ENCODE assay signal across 35 cellular contexts in genomic region chr10:56831681-56832080, GRCh38.
"Had no signal": no experiment of that assay in that cellular context is flagged by ENCODE, and none has a peak within 500 bp of the region (broad histone marks: within the 10 kb centered on the region; RNA-seq: fewer than 3 reads in every experiment).

No MANE protein-coding gene starts in this region.

- H3K9me3 ChIP-seq: MG63 had no signal

- DNase-seq: Kasumi-1, MG63, MM.1S, MV-4-11, NCI-H1048, NCI-H1092, NCI-H1092 treated with DMSO at 0.1 percent for 48 hours, NCI-H1105, NCI-H1105 treated with DMSO at 0.1 percent for 48 hours, NCI-H1417, NCI-H1417 treated with DMSO at 0.1 percent for 48 hours, NCI-H1436, NCI-H1436 treated with DMSO at 0.1 percent for 48 hours, NCI-H146, NCI-H1694, NCI-H1694 treated with DMSO at 0.1 percent for 48 hours, NCI-H187, NCI-H187 treated with DMSO at 0.1 percent for 48 hours, NCI-H1930, NCI-H2029, NCI-H2029 treated with DMSO at 0.1 percent for 48 hours, NCI-H2081, NCI-H2081 treated with DMSO at 0.1 percent for 48 hours, NCI-H2107, NCI-H2171, NCI-H2171 treated with DMSO at 0.1 percent for 48 hours, NCI-H2227 treated with DMSO at 0.1 percent for 48 hours, NCI-H226, NCI-H345, NCI-H446, NCI-H446 treated with DMSO at 0.1 percent for 48 hours, NCI-H510A, NCI-H510A treated with DMSO at 0.1 percent for 48 hours, NCI-H524, NCI-H524 treated with DMSO at 0.1 percent for 48 hours had no signal

- H3K4me3 ChIP-seq: MG63 had no signal

- H3K27me3 ChIP-seq: MG63 had no signal

- H3K36me3 ChIP-seq: MG63 had no signal
